ENCODE assay signal across 1 cellular context in genomic region chr17:70310251-70310672, GRCh38.
A peak's percentile ranks its signal among the peaks of the same experiment; 100 is the strongest.
TF ChIP-seq lines count a peak whose summit lies in the region.

No MANE protein-coding gene starts in this region.

TF ChIP-seq in GM12878, 131 proteins besides CTCF, POLR2A, EP300 and RAD21 (continued from another document):
- peak; percentile 21; the same call in 1 of the 2 replicates for TF ChIP-seq ZNF687 (IDR thresholded peaks at IDR 0.05)
- TF ChIP-seq CHD4 (IDR thresholded peaks at IDR 0.05), result no peak
- TF ChIP-seq, protein P1, sequence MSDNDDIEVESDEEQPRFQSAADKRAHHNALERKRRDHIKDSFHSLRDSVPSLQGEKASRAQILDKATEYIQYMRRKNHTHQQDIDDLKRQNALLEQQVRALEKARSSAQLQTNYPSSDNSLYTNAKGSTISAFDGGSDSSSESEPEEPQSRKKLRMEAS (IDR thresholded peaks at IDR 0.05; ENCODE audit: low read depth, low read length), result no peak
- no peak for TF ChIP-seq ZZZ3 (IDR thresholded peaks at IDR 0.05; ENCODE audit: control insufficient read depth, insufficient read length, low read depth)
- TF ChIP-seq ZBTB11 (CRISPR knock-in tag; IDR thresholded peaks at IDR 0.05), result no peak
